15 cellular contexts compared by ENCODE assay signal in the genomic region with DNA sequence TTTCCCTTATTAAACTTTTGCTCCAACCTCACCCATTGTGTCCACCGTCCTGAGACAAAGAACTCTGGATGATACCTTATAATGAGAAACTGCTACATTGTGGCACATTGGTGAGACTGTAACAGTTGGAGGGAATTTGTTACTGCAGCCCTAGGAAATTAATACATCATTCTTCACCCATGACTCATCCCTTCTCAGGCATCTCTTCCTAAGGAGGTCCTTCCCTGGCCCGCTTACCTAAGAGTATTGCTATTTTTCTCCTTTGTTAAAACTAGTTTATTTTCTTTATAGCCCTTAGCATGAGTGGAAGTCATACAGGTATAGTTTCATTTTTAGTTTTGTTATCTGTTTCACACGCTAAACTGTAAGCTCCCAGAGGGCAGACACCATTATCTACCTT.
A peak's percentile ranks its signal among the peaks of the same experiment; 100 is the strongest.
DNase-seq lines count a peak whose midpoint lies in the region; FAIRE-seq and TF ChIP-seq lines count a peak whose summit lies in the region.
"Had no signal": no experiment of that assay in that cellular context is flagged by ENCODE, and none has a peak within 500 bp of the region (broad histone marks: within the 10 kb centered on the region; RNA-seq: fewer than 3 reads in every experiment).

No MANE protein-coding gene starts in this region.

- DNase-seq in BJ (ENCODE audit: low read depth): peak; percentile 4
- peak; percentile 53 for DNase-seq in LHCN-M2 (ENCODE audit: low read depth)
- DNase-seq in choroid plexus epithelial cell (ENCODE audit: low read depth): peak; percentile 81
- peak; percentile 61 for DNase-seq in kidney epithelial cell (ENCODE audit: low read depth)
- DNase-seq in NCI-H2029 (lab: John Stamatoyannopoulos, UW): no peak
- DNase-seq in GM12892 (ENCODE audit: insufficient read length): no peak
- no peak for DNase-seq in NCI-H2196 (lab: John Stamatoyannopoulos, UW; ENCODE audit: unreplicated experiment)
- DNase-seq in SIG-M5 treated with dmso at 0.1 percent for 504 hours (lab: John Stamatoyannopoulos, UW; ENCODE audit: unreplicated experiment): no peak
- DNase-seq: activated CD4-positive, alpha-beta T cell treated with anti-CD3 and anti-CD28 coated beads for 48 hours; activated T-cell treated with anti-CD3 and anti-CD28 coated beads, Interleukin-2, amount 50 U/mL, for 72 hours; amniotic stem cell; DND-41; H7; occipital lobe; stimulated activated CD4-positive, alpha-beta T cell treated with anti-CD3 and anti-CD28 coated beads, Interleukin-15, amount 100 ng/mL, for 24 hours had no signal

- CTCF ChIA-PET in BJ (lab: Yijun Ruan, JAX): no interaction called here

- TF ChIP-seq CTCF in BJ (IDR thresholded peaks at IDR 0.05; ENCODE audit: insufficient read depth, low read depth, low read length) (no peak), choroid plexus epithelial cell (conservative IDR thresholded peaks at IDR 0.05; ENCODE audit: low read depth, low read length) (no peak), kidney epithelial cell (IDR thresholded peaks at IDR 0.05; ENCODE audit: insufficient read depth, low read length, poor library complexity, severe bottlenecking) (no peak)

- no peak for TF ChIP-seq POLR2A in GM12892 (IDR thresholded peaks at IDR 0.05; ENCODE audit: low read depth, low read length)

- FAIRE-seq in GM12892 (lab: Jason Lieb, UNC): no peak

- no peaks in the 10 kb centered on the region for H3K27me3 ChIP-seq in BJ (ENCODE audit: control insufficient read depth, insufficient read depth, low read length)
- H3K27me3 ChIP-seq in kidney epithelial cell (ENCODE audit: control insufficient read depth, insufficient read depth, low read length): no peaks in the 10 kb centered on the region

- no peak overlapping the region for H3K4me3 ChIP-seq in BJ (ENCODE audit: low read depth, low read length)
- H3K4me3 ChIP-seq in choroid plexus epithelial cell (ENCODE audit: low read depth, low read length): no peak overlapping the region
- H3K4me3 ChIP-seq in kidney epithelial cell (ENCODE audit: low read depth, low read length): no peak overlapping the region

- POLR2A ChIA-PET in BJ (lab: Charles Lee): no interaction called here

- H3K36me3 ChIP-seq in BJ (ENCODE audit: control insufficient read depth, insufficient read depth, low read length) (no peaks in the 10 kb centered on the region), kidney epithelial cell (ENCODE audit: control insufficient read depth, insufficient read depth, low read length) (no peaks in the 10 kb centered on the region)

Comparison
In these comparisons a context has a peak if more than half of its experiments do, and no peak if none do; other contexts are left out.
1. DNase-seq: peak in BJ (single experiment), LHCN-M2 (single experiment), choroid plexus epithelial cell (single experiment) and kidney epithelial cell (single experiment); none in NCI-H2029 (single experiment), GM12892 (single experiment), NCI-H2196 (single experiment) and SIG-M5 treated with dmso at 0.1 percent for 504 hours (single experiment).